Comparison of ENCODE assay signal across 20 cellular contexts in the genomic region with DNA sequence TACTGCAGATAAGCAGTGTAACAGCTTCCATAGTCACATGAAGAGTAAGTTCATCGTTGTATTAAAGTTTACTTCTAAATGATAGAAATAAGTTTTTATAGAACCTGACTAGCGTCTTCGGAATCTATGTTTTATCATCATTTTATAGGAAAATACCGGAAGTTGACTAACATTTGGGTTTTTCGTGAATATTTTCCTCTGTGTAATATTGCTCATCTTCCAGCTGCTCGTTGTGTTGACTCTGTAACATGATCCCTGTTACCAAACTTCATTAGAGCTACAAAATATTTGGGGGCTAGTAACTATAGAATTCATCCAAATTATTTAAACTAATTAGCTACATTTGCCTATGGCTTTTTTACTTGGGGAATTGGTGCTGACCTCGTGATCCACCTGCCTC. TPM values are rescaled to one million over a fixed set of nuclear protein-coding genes. Genes with fewer than 3 reads are reported as not detected.
A peak's percentile ranks its signal among the peaks of the same experiment; 100 is the strongest.
DNase-seq lines count a peak whose midpoint lies in the region; ATAC-seq, FAIRE-seq and TF ChIP-seq lines count a peak whose summit lies in the region.
"Had no signal": no experiment of that assay in that cellular context is flagged by ENCODE, and none has a peak within 500 bp of the region (broad histone marks: within the 10 kb centered on the region; RNA-seq: fewer than 3 reads in every experiment).

No MANE protein-coding gene starts in this region.

- ATAC-seq in GM19023 (IDR thresholded peaks at IDR 0.05; ENCODE audit: unreplicated experiment): no peak
- ATAC-seq: A549 had no signal

- WGBS in small intestine, 3 donors: 95 to 97% (median 96%) methylated on average over 7 of the region's 7 CpGs

- no peak for TF ChIP-seq CTCF in BJ (IDR thresholded peaks at IDR 0.05; ENCODE audit: insufficient read depth, low read depth, low read length)
- no peak for TF ChIP-seq CTCF in HFFc6 (IDR thresholded peaks at IDR 0.05)
- no peak for TF ChIP-seq CTCF in fibroblast of villous mesenchyme (IDR thresholded peaks at IDR 0.05; ENCODE audit: insufficient read depth, low read depth, low read length)

- no peaks in the 10 kb centered on the region for H3K9me3 ChIP-seq in adipocyte (ENCODE audit: control insufficient read depth, low read length)
- H3K9me3 ChIP-seq in small intestine (ENCODE audit: control insufficient read depth, low read depth): no peaks in the 10 kb centered on the region
- H3K9me3 ChIP-seq: A549, SJSA1 had no signal

- H3K27me3 Mint-ChIP-seq in HFFc6 (ENCODE audit: insufficient read depth): no peaks in the 10 kb centered on the region; the same call in 1 of the 2 replicates

- no peak overlapping the region for H3K27ac ChIP-seq in small intestine (ENCODE audit: low read depth in 1 of 2, low read length in 1 of 2)
- H3K27ac ChIP-seq: A549, HL-60, KMS-11, SJSA1 had no signal

- H3K36me3 ChIP-seq in BJ (ENCODE audit: control insufficient read depth, insufficient read depth, low read length): peaks cover 13% of the 10 kb centered on the region
- peaks cover 60% of the 10 kb centered on the region for H3K36me3 ChIP-seq in adipocyte (ENCODE audit: control insufficient read depth, insufficient read depth, low read length, severe bottlenecking)
- H3K36me3 ChIP-seq in small intestine (ENCODE audit: control insufficient read depth in 2 of 2, insufficient read depth in 2 of 2, low read length in 2 of 2): peaks cover 0 to 2% of the 10 kb centered on the region in 2 donors

- H3K9ac ChIP-seq in adipocyte (ENCODE audit: low read length): no peak overlapping the region
- H3K9ac ChIP-seq: KMS-11 had no signal

- H3K27me3 ChIP-seq in BJ (ENCODE audit: control insufficient read depth, insufficient read depth, low read length): no peaks in the 10 kb centered on the region
- no peaks in the 10 kb centered on the region for H3K27me3 ChIP-seq in adipocyte (replicated peaks; ENCODE audit: control insufficient read depth, insufficient read depth, low read length)
- no peaks in the 10 kb centered on the region for H3K27me3 ChIP-seq in small intestine (ENCODE audit: control insufficient read depth in 2 of 2, insufficient read depth in 2 of 2, low read length in 2 of 2)
- H3K27me3 ChIP-seq: SJSA1 had no signal

- H3K27ac Mint-ChIP-seq in HFFc6: peak overlapping the region; percentile 68

- DNase-seq in BJ (ENCODE audit: low read depth) (peak; percentile 28), HFFc6 (peak; percentile 75), adipocyte (ENCODE audit: low read depth) (peak; percentile 25), fibroblast of villous mesenchyme (ENCODE audit: low read depth) (peak; percentile 5), inferior parietal cortex (ENCODE audit: extremely low spot score) (no peak), NCI-H226 (no peak), small intestine (no peak)
- DNase-seq: COR-L47, H7, MM.1S, NCI-H1105, NCI-H1694, NCI-H446, NCI-H69 had no signal

- CTCF ChIA-PET in BJ (lab: Yijun Ruan, JAX): interaction anchor here (1.7 kb wide), 1 partner anchor 14 kb away, joined by 4 read pairs; no protein-coding TSS in a partner anchor

- no peaks in the 10 kb centered on the region for H3K4me1 ChIP-seq in adipocyte (ENCODE audit: control insufficient read depth, insufficient read depth, low read length)
- no peaks in the 10 kb centered on the region for H3K4me1 ChIP-seq in small intestine (ENCODE audit: control insufficient read depth in 2 of 2, insufficient read depth in 1 of 2, low read depth in 1 of 2, low read length in 1 of 2)
- H3K4me1 ChIP-seq: A549, SJSA1 had no signal

- peaks cover 13% of the 10 kb centered on the region for H3K4me1 Mint-ChIP-seq in HFFc6 (ENCODE audit: low read depth)

- no peak for FAIRE-seq in small intestine (lab: Jason Lieb, UNC)
- FAIRE-seq: A549, GM19239 had no signal

- H3K4me3 ChIP-seq in BJ (ENCODE audit: low read depth, low read length): no peak overlapping the region
- H3K4me3 ChIP-seq in adipocyte (ENCODE audit: low read length): no peak overlapping the region
- no peak overlapping the region for H3K4me3 ChIP-seq in fibroblast of villous mesenchyme (ENCODE audit: low read depth, low read length)
- H3K4me3 ChIP-seq in small intestine (ENCODE audit: low read depth in 1 of 2, low read length in 2 of 2): no peak overlapping the region
- H3K4me3 ChIP-seq: A549, SJSA1 had no signal

- POLR2A ChIA-PET in BJ (lab: Charles Lee): no interaction called here

- peak overlapping the region; percentile 61 for H3K4me3 Mint-ChIP-seq in HFFc6

- peaks cover 19% of the 10 kb centered on the region for H3K36me3 Mint-ChIP-seq in HFFc6 (ENCODE audit: low read depth)

- H3K9me3 Mint-ChIP-seq in HFFc6: no peaks in the 10 kb centered on the region

RNA-seq across cellular contexts. Expression of a gene that starts 37.2 kb away (rescaled TPM):
- polyA plus RNA-seq in BJ (2011; rRNA removed) (5.3 and 8.2 TPM in 2 replicates), small intestine (10 to 100 TPM in 1 of 3 donors, 1 to 10 TPM in 2; 5.1 to 17.3 (median 7.0) TPM)
- 4.7 and 6.9 TPM in 2 replicates for polyA minus RNA-seq in BJ (2011; rRNA and poly(A)+ RNA removed)
- total RNA-seq in HFFc6 (2021; fragmentation: NEBNext Ultra II Directional; extraction: Animal tissue kit (Norgen Biotek cat#: 25700)): 10 to 100 TPM; 13.8 to 18.3 (median 16.8) TPM
- total RNA-seq in fibroblast of villous mesenchyme: 8.2 and 11.3 TPM in 2 replicates

RNA-seq across cellular contexts. Expression of a gene that starts 37.3 kb away (rescaled TPM):
- polyA plus RNA-seq in BJ (2011; rRNA removed) (3.9 and 8.1 TPM in 2 replicates), small intestine (10 to 100 TPM; 24.8 to 32.4 (median 30.3) TPM)
- 5.4 and 6.1 TPM in 2 replicates for polyA minus RNA-seq in BJ (2011; rRNA and poly(A)+ RNA removed)
- 10 to 100 TPM; 25.8 to 33.5 (median 31.3) TPM for total RNA-seq in HFFc6 (2021; fragmentation: NEBNext Ultra II Directional; extraction: Animal tissue kit (Norgen Biotek cat#: 25700))
- total RNA-seq in fibroblast of villous mesenchyme: 12.1 and 14.8 TPM in 2 replicates

Comparison
In these comparisons a context has a peak if more than half of its experiments do, and no peak if none do; other contexts are left out.
1. DNase-seq: peak in BJ (single experiment), HFFc6 (single experiment), adipocyte (single experiment) and fibroblast of villous mesenchyme (single experiment); none in inferior parietal cortex (single experiment), NCI-H226 (single experiment) and small intestine (single experiment).